In genomic region chr5:132059696-132060500, GRCh38 we compare ENCODE assay signal across 15 cellular contexts. TPM values are rescaled to one million over a fixed set of nuclear protein-coding genes. Genes with fewer than 3 reads are reported as not detected.
DNase-seq lines count a peak whose midpoint lies in the region; ATAC-seq and TF ChIP-seq lines count a peak whose summit lies in the region.
"Had no signal": no experiment of that assay in that cellular context is flagged by ENCODE, and none has a peak within 500 bp of the region (broad histone marks: within the 10 kb centered on the region; RNA-seq: fewer than 3 reads in every experiment).

No MANE protein-coding gene starts in this region.

- peaks cover 76% of the 10 kb centered on the region for H3K4me1 Mint-ChIP-seq in activated T-cell treated with anti-CD3 and anti-CD28 coated beads, Interleukin-2, amount 50 U/mL, for 24 hours (ENCODE audit: low read depth)
- H3K4me1 Mint-ChIP-seq in activated T-cell treated with anti-CD3 and anti-CD28 coated beads, Interleukin-2, amount 50 U/mL, for 4 hours (ENCODE audit: low read depth): peaks cover 47% of the 10 kb centered on the region
- H3K4me1 Mint-ChIP-seq in stimulated activated effector memory CD8-positive, alpha-beta T cell treated with anti-CD3 and anti-CD28 coated beads, Interleukin-12 subunit alpha, Interleukin-12 subunit beta, amount 100 ng/mL, for 72 hours: peaks cover 73% of the 10 kb centered on the region

- H3K27me3 Mint-ChIP-seq in activated T-cell treated with anti-CD3 and anti-CD28 coated beads, Interleukin-2, amount 50 U/mL, for 24 hours: no peaks in the 10 kb centered on the region
- H3K27me3 Mint-ChIP-seq in activated T-cell treated with anti-CD3 and anti-CD28 coated beads, Interleukin-2, amount 50 U/mL, for 4 hours (ENCODE audit: low read depth): no peaks in the 10 kb centered on the region

- H3K27ac Mint-ChIP-seq in activated T-cell treated with anti-CD3 and anti-CD28 coated beads, Interleukin-2, amount 50 U/mL, for 24 hours: peak overlapping the region; percentile 45
- H3K27ac Mint-ChIP-seq in stimulated activated effector memory CD8-positive, alpha-beta T cell treated with anti-CD3 and anti-CD28 coated beads, Interleukin-12 subunit alpha, Interleukin-12 subunit beta, amount 100 ng/mL, for 72 hours: peak overlapping the region; percentile 58

- TF ChIP-seq CTCF in dorsolateral prefrontal cortex (IDR thresholded peaks at IDR 0.05 in 54 of 56, conservative IDR thresholded peaks at IDR 0.05 in 2 of 56; ENCODE audit: low read depth in 1 of 56, partially characterized antibody in 56 of 56): no peak

- DNase-seq in activated T-cell treated with anti-CD3 and anti-CD28 coated beads, Interleukin-2, amount 50 U/mL, for 24 hours: peak; percentile 29
- DNase-seq in activated T-cell treated with anti-CD3 and anti-CD28 coated beads, Interleukin-2, amount 50 U/mL, for 4 hours: no peak
- peak; percentile 38 for DNase-seq in Jurkat, Clone E6-1 (ENCODE audit: low read depth, low spot score)
- DNase-seq in dorsolateral prefrontal cortex (peak in 7 of 10 donors; percentile 7 to 38 (median 18)), glomerular visceral epithelial cell (ENCODE audit: extremely low spot score) (no peak), SW 1271 (lab: John Stamatoyannopoulos, UW) (no peak)
- peak in 1 of 2 donors; percentile 42 for DNase-seq in stimulated activated effector memory CD8-positive, alpha-beta T cell treated with anti-CD3 and anti-CD28 coated beads, Interleukin-12 subunit alpha, Interleukin-12 subunit beta, amount 100 ng/mL, for 72 hours (ENCODE audit: low spot score in 2 of 2)
- DNase-seq in effector CD4-positive, alpha-beta T cell: no peak
- DNase-seq: GF-D8, NCI-H1105 had no signal

- H3K9me3 Mint-ChIP-seq in activated T-cell treated with anti-CD3 and anti-CD28 coated beads, Interleukin-2, amount 50 U/mL, for 24 hours: no peaks in the 10 kb centered on the region
- no peaks in the 10 kb centered on the region for H3K9me3 Mint-ChIP-seq in activated T-cell treated with anti-CD3 and anti-CD28 coated beads, Interleukin-2, amount 50 U/mL, for 4 hours
- H3K9me3 Mint-ChIP-seq in stimulated activated effector memory CD8-positive, alpha-beta T cell treated with anti-CD3 and anti-CD28 coated beads, Interleukin-12 subunit alpha, Interleukin-12 subunit beta, amount 100 ng/mL, for 72 hours: no peaks in the 10 kb centered on the region

- no peaks in the 10 kb centered on the region for H3K36me3 Mint-ChIP-seq in activated T-cell treated with anti-CD3 and anti-CD28 coated beads, Interleukin-2, amount 50 U/mL, for 24 hours (ENCODE audit: low read depth)
- no peaks in the 10 kb centered on the region for H3K36me3 Mint-ChIP-seq in activated T-cell treated with anti-CD3 and anti-CD28 coated beads, Interleukin-2, amount 50 U/mL, for 4 hours (ENCODE audit: insufficient read depth)
- H3K36me3 Mint-ChIP-seq in stimulated activated effector memory CD8-positive, alpha-beta T cell treated with anti-CD3 and anti-CD28 coated beads, Interleukin-12 subunit alpha, Interleukin-12 subunit beta, amount 100 ng/mL, for 72 hours: peaks cover 24% of the 10 kb centered on the region

- no peak overlapping the region for H3K27ac ChIP-seq in dorsolateral prefrontal cortex

- no peak for ATAC-seq in activated T-cell treated with anti-CD3 and anti-CD28 coated beads, Interleukin-2, amount 50 U/mL, for 4 hours
- ATAC-seq in stimulated activated effector memory CD8-positive, alpha-beta T cell treated with anti-CD3 and anti-CD28 coated beads, Interleukin-12 subunit alpha, Interleukin-12 subunit beta, amount 100 ng/mL, for 72 hours: no peak

- intact Hi-C loops in dorsolateral prefrontal cortex (cut with DNase I): loop anchor here in 1 of 2 donors (5.0 kb wide), 4 partner anchors 53 to 638 kb away; no protein-coding TSS in a partner anchor

- H3K4me3 ChIP-seq in Jurkat, Clone E6-1 (ENCODE audit: low read length): no peak overlapping the region
- no peak overlapping the region for H3K4me3 ChIP-seq in dorsolateral prefrontal cortex

- no peak overlapping the region for H3K4me3 Mint-ChIP-seq in activated T-cell treated with anti-CD3 and anti-CD28 coated beads, Interleukin-2, amount 50 U/mL, for 24 hours
- H3K4me3 Mint-ChIP-seq in activated T-cell treated with anti-CD3 and anti-CD28 coated beads, Interleukin-2, amount 50 U/mL, for 4 hours: no peak overlapping the region
- H3K4me3 Mint-ChIP-seq in stimulated activated effector memory CD8-positive, alpha-beta T cell treated with anti-CD3 and anti-CD28 coated beads, Interleukin-12 subunit alpha, Interleukin-12 subunit beta, amount 100 ng/mL, for 72 hours: no peak overlapping the region

- no peaks in the 10 kb centered on the region for H3K27me3 ChIP-seq in dorsolateral prefrontal cortex

RNA-seq across cellular contexts. Expression of gene IL3, which starts 0.6 kb away (rescaled TPM):
- total RNA-seq in activated T-cell treated with anti-CD3 and anti-CD28 coated beads, Interleukin-2, amount 50 U/mL, for 4 hours: 100 to 1,000 TPM in 2 of 3 donors, 10 to 100 TPM in 1; 94.6 to 152 (median 138) TPM
- not detected for polyA plus RNA-seq in Jurkat, Clone E6-1 (2012; ENCODE audit: insufficient read depth, insufficient read length)
- not detected for total RNA-seq in dorsolateral prefrontal cortex
- total RNA-seq: H1, lung microvascular endothelial cell had no signal
- polyA plus RNA-seq: adipose tissue, AG04450, H1, neural cell had no signal

RNA-seq across cellular contexts. Expression of gene CSF2, which starts 13.7 kb away (rescaled TPM):
- 100 to 1,000 TPM; 130 to 283 (median 277) TPM for total RNA-seq in activated T-cell treated with anti-CD3 and anti-CD28 coated beads, Interleukin-2, amount 50 U/mL, for 4 hours
- polyA plus RNA-seq in Jurkat, Clone E6-1 (2012; ENCODE audit: insufficient read depth, insufficient read length): not detected
- total RNA-seq in dorsolateral prefrontal cortex: not detected
- total RNA-seq: H1 had no signal
- polyA plus RNA-seq: AG04450, H1, neural cell had no signal

RNA-seq across cellular contexts. Expression of gene ACSL6, which starts 48.4 kb away (rescaled TPM):
- 10 to 100 TPM; 25.0 to 38.0 (median 27.1) TPM for total RNA-seq in activated T-cell treated with anti-CD3 and anti-CD28 coated beads, Interleukin-2, amount 50 U/mL, for 4 hours
- polyA plus RNA-seq in Jurkat, Clone E6-1 (2012; ENCODE audit: insufficient read depth, insufficient read length): 8.5 TPM
- total RNA-seq in dorsolateral prefrontal cortex: 100 to 1,000 TPM; 103 to 296 (median 177) TPM
- polyA plus RNA-seq: AG04450 had no signal

Comparison
In these comparisons a context has a peak if more than half of its experiments do, and no peak if none do; other contexts are left out.
1. DNase-seq: peak in activated T-cell treated with anti-CD3 and anti-CD28 coated beads, Interleukin-2, amount 50 U/mL, for 24 hours (single experiment), Jurkat, Clone E6-1 (single experiment) and dorsolateral prefrontal cortex (7 of 10); none in activated T-cell treated with anti-CD3 and anti-CD28 coated beads, Interleukin-2, amount 50 U/mL, for 4 hours (single experiment), effector CD4-positive, alpha-beta T cell (single experiment), glomerular visceral epithelial cell (single experiment) and SW 1271 (0 of 2).
2. RNA of gene IL3, which starts 0.6 kb away (total RNA-seq): 94.6 to 152 TPM in activated T-cell treated with anti-CD3 and anti-CD28 coated beads, Interleukin-2, amount 50 U/mL, for 4 hours; not detected in dorsolateral prefrontal cortex; every median in the first group is over 10 times any median in the second.
3. RNA of gene CSF2, which starts 13.7 kb away (total RNA-seq): 130 to 283 TPM in activated T-cell treated with anti-CD3 and anti-CD28 coated beads, Interleukin-2, amount 50 U/mL, for 4 hours; not detected in dorsolateral prefrontal cortex; every median in the first group is over 100 times any median in the second.